In the genomic region with DNA sequence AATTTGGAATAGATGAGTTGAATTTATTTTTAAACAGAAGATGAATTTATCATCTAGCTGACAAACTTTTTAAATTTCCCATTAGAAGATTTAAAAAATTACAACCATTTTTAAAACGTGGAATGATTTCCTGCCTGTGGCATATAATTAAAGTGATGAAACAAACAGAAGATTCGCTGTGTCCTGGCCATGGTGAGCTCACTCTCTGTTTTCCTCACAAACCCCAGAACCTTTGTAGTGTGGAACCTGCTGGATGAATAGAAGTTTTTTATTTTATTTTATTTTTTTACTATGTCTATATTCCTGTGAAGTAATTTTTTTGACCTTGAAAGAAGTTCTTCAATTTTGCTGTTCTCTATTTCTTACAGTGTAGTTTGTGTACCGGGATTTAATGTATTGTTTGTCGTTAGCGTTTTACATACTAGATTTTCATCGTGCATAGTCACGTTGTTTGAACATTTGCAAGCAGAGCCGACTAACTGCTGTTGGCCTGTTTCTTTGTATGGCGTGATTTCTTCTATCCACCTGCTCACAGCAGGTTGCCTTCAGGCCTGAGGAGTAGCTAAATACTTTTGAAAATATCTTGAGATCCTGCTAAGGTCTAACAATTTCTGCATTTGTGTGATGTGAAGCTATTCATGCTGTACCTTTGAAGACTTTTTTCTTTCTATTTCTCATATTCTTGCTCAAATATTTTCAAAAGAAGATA, we compare ENCODE assay signal across 19 cellular contexts.
DNase-seq lines count a peak whose midpoint lies in the region; ATAC-seq, FAIRE-seq and TF ChIP-seq lines count a peak whose summit lies in the region.
"Had no signal": no experiment of that assay in that cellular context is flagged by ENCODE, and none has a peak within 500 bp of the region (broad histone marks: within the 10 kb centered on the region; RNA-seq: fewer than 3 reads in every experiment).

No MANE protein-coding gene starts in this region.

- H3K27ac ChIP-seq in astrocyte (ENCODE audit: low read depth, low read length) = no peak overlapping the region
- H3K27ac ChIP-seq: breast epithelium, lower lobe of right lung, skin epidermis had no signal

- TF ChIP-seq CTCF in astrocyte (IDR thresholded peaks at IDR 0.05; ENCODE audit: insufficient read depth, low read depth, low read length) = no peak
- no peak for TF ChIP-seq CTCF in nephron (IDR thresholded peaks at IDR 0.05; ENCODE audit: unreplicated experiment in 3 of 3)

- intact Hi-C loops in left colon (cut with DNase I, micrococcal nuclease) = no loop called here

- H3K27me3 ChIP-seq in astrocyte (ENCODE audit: insufficient read depth, low read length) = no peaks in the 10 kb centered on the region
- H3K27me3 ChIP-seq: breast epithelium had no signal

- CTCF ChIA-PET in activated CD8-positive, alpha-beta T cell treated with anti-CD3 and anti-CD28 coated beads, Interleukin-2, amount 10 ng/mL, durations not matched to agents 7 days and 5 days (lab: Charles Lee) = interaction anchor here (0.6 kb wide), 1 partner anchor 21 kb away, joined by 3 read pairs; no protein-coding TSS in a partner anchor

- ATAC-seq in activated CD8-positive, alpha-beta T cell treated with anti-CD3 and anti-CD28 coated beads, Interleukin-2, amount 10 ng/mL, durations not matched to agents 7 days and 5 days = no peak
- ATAC-seq in left colon (no peak), GM19397 (IDR thresholded peaks at IDR 0.05; ENCODE audit: unreplicated experiment) (no peak)
- ATAC-seq: activated naive CD8-positive, alpha-beta T cell treated with anti-CD3 and anti-CD28 coated beads, Interleukin-2, amount 50 U/mL, for 24 hours; CD8-positive, alpha-beta T cell; lower lobe of right lung had no signal

- H4K20me1 ChIP-seq in astrocyte (ENCODE audit: insufficient read depth, low read length) = no peaks in the 10 kb centered on the region

- H3K27me3 Mint-ChIP-seq in astrocyte (ENCODE audit: low read depth, unreplicated experiment) (no peaks in the 10 kb centered on the region), nephron (ENCODE audit: low read depth) (no peaks in the 10 kb centered on the region)
- H3K27me3 Mint-ChIP-seq in activated CD8-positive, alpha-beta T cell treated with anti-CD3 and anti-CD28 coated beads, Interleukin-2, amount 10 ng/mL, durations not matched to agents 7 days and 5 days (ENCODE audit: low read depth) = no peaks in the 10 kb centered on the region
- H3K27me3 Mint-ChIP-seq: activated naive CD8-positive, alpha-beta T cell treated with anti-CD3 and anti-CD28 coated beads, Interleukin-2, amount 50 U/mL, for 24 hours had no signal

- no peak for FAIRE-seq in astrocyte (lab: Jason Lieb, UNC)

- POLR2A ChIA-PET in activated CD8-positive, alpha-beta T cell treated with anti-CD3 and anti-CD28 coated beads, Interleukin-2, amount 10 ng/mL, durations not matched to agents 7 days and 5 days (lab: Charles Lee) = no interaction called here

- no peak overlapping the region for H3K4me2 ChIP-seq in astrocyte (ENCODE audit: low read length)

- H3K36me3 Mint-ChIP-seq in astrocyte (ENCODE audit: low read depth, unreplicated experiment) (peaks cover 2% of the 10 kb centered on the region), nephron (ENCODE audit: low read depth) (peaks cover 33% of the 10 kb centered on the region)
- peaks cover 9% of the 10 kb centered on the region for H3K36me3 Mint-ChIP-seq in activated CD8-positive, alpha-beta T cell treated with anti-CD3 and anti-CD28 coated beads, Interleukin-2, amount 10 ng/mL, durations not matched to agents 7 days and 5 days (ENCODE audit: low read depth)

- H2AFZ ChIP-seq in astrocyte (ENCODE audit: low read depth, low read length) = no peak overlapping the region

- H3K4me3 ChIP-seq in astrocyte (ENCODE audit: insufficient read depth, low read depth, low read length) = no peak overlapping the region
- H3K4me3 ChIP-seq: breast epithelium, lower lobe of right lung, skin epidermis had no signal

- DNase-seq in G401 (ENCODE audit: low spot score) (peak; percentile 65), NCI-H146 treated with DMSO at 0.1 percent for 48 hours (lab: John Stamatoyannopoulos, UW; ENCODE audit: unreplicated experiment) (peak; percentile 85), astrocyte (ENCODE audit: low read depth) (no peak), activated T-cell treated with anti-CD3 and anti-CD28 coated beads for 4 hours (no peak), left colon (no peak)
- DNase-seq in activated CD8-positive, alpha-beta T cell treated with anti-CD3 and anti-CD28 coated beads, Interleukin-2, amount 10 ng/mL, durations not matched to agents 7 days and 5 days = no peak
- DNase-seq: activated CD8-positive, alpha-beta memory T cell treated with anti-CD3 and anti-CD28 coated beads for 24 hours; activated naive CD8-positive, alpha-beta T cell treated with anti-CD3 and anti-CD28 coated beads, Interleukin-2, amount 50 U/mL, for 24 hours; CD8-positive, alpha-beta T cell; lower lobe of right lung; NCI-H1436 treated with DMSO at 0.1 percent for 48 hours; NCI-H510A; SIG-M5; stimulated activated CD4-positive, alpha-beta T cell treated with anti-CD3 and anti-CD28 coated beads, Interleukin-4, amount 100 ng/mL, for 1 hour; T-helper 2 cell had no signal

- H3K79me2 ChIP-seq in astrocyte (ENCODE audit: insufficient read depth, low read length) = no peaks in the 10 kb centered on the region

- H3K9ac ChIP-seq in astrocyte (ENCODE audit: low read length) = no peak overlapping the region

- no peaks in the 10 kb centered on the region for H3K36me3 ChIP-seq in astrocyte (ENCODE audit: insufficient read depth, low read length)
- H3K36me3 ChIP-seq: breast epithelium had no signal

- no peak overlapping the region for H3K4me3 Mint-ChIP-seq in astrocyte (ENCODE audit: unreplicated experiment)
- no peak overlapping the region for H3K4me3 Mint-ChIP-seq in nephron
- H3K4me3 Mint-ChIP-seq in activated CD8-positive, alpha-beta T cell treated with anti-CD3 and anti-CD28 coated beads, Interleukin-2, amount 10 ng/mL, durations not matched to agents 7 days and 5 days = no peak overlapping the region
- H3K4me3 Mint-ChIP-seq: activated naive CD8-positive, alpha-beta T cell treated with anti-CD3 and anti-CD28 coated beads, Interleukin-2, amount 50 U/mL, for 24 hours; CD8-positive, alpha-beta T cell had no signal

- no peaks in the 10 kb centered on the region for H3K9me3 Mint-ChIP-seq in astrocyte (ENCODE audit: unreplicated experiment)
- H3K9me3 Mint-ChIP-seq in nephron = no peaks in the 10 kb centered on the region
- no peaks in the 10 kb centered on the region for H3K9me3 Mint-ChIP-seq in activated CD8-positive, alpha-beta T cell treated with anti-CD3 and anti-CD28 coated beads, Interleukin-2, amount 10 ng/mL, durations not matched to agents 7 days and 5 days (ENCODE audit: insufficient read depth)
- H3K9me3 Mint-ChIP-seq: activated naive CD8-positive, alpha-beta T cell treated with anti-CD3 and anti-CD28 coated beads, Interleukin-2, amount 50 U/mL, for 24 hours; CD8-positive, alpha-beta T cell had no signal

- H3K4me1 Mint-ChIP-seq in astrocyte (ENCODE audit: low read depth, unreplicated experiment) (peaks cover 43% of the 10 kb centered on the region), nephron (peaks cover 32% of the 10 kb centered on the region)
- H3K4me1 Mint-ChIP-seq in activated CD8-positive, alpha-beta T cell treated with anti-CD3 and anti-CD28 coated beads, Interleukin-2, amount 10 ng/mL, durations not matched to agents 7 days and 5 days (ENCODE audit: low read depth) = peaks cover 14% of the 10 kb centered on the region

- H3K27ac Mint-ChIP-seq in astrocyte (ENCODE audit: unreplicated experiment) (peak overlapping the region; percentile 23), nephron (peak overlapping the region; percentile 15 to 87 (median 81))
- H3K27ac Mint-ChIP-seq in activated CD8-positive, alpha-beta T cell treated with anti-CD3 and anti-CD28 coated beads, Interleukin-2, amount 10 ng/mL, durations not matched to agents 7 days and 5 days = no peak overlapping the region
- H3K27ac Mint-ChIP-seq: activated naive CD8-positive, alpha-beta T cell treated with anti-CD3 and anti-CD28 coated beads, Interleukin-2, amount 50 U/mL, for 24 hours; CD8-positive, alpha-beta T cell had no signal

- in situ Hi-C loops in G401 (cut with HindIII; ENCODE audit: low sequenced_read_pairs) = no loop called here

- no peaks in the 10 kb centered on the region for H3K9me3 ChIP-seq in astrocyte (ENCODE audit: insufficient read depth, low read depth, low read length)
- H3K9me3 ChIP-seq: breast epithelium, lower lobe of right lung had no signal

- peaks cover 11% of the 10 kb centered on the region for H3K4me1 ChIP-seq in astrocyte (ENCODE audit: insufficient read depth, low read length)
- H3K4me1 ChIP-seq: breast epithelium had no signal

Comparison
In these comparisons a context has a peak if more than half of its experiments do, and no peak if none do; other contexts are left out.
1. DNase-seq: peak in G401 (single experiment) and NCI-H146 treated with DMSO at 0.1 percent for 48 hours (single experiment); none in astrocyte (single experiment), activated CD8-positive, alpha-beta T cell treated with anti-CD3 and anti-CD28 coated beads, Interleukin-2, amount 10 ng/mL, durations not matched to agents 7 days and 5 days (single experiment), activated T-cell treated with anti-CD3 and anti-CD28 coated beads for 4 hours (single experiment) and left colon (0 of 2).